Comparison of ENCODE assay signal across 24 cellular contexts in the genomic region with DNA sequence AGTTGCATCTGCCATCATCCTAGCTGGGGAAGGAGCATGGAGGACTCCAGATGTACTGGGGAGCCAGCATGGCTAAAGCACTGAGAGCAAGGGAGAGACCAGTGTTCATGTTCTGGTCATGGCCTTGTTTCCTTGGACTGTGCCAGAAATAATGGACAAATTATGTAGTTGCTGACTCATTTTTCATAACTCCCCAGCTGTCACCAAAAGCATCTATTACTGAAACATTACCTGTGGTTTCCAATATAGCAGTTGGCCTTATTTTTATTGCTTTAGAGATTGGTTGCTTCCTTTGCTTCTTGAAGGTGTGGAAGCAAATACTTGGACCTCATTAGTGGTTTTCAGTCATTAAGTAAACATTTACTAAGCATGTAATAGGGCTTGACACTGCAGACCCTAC. TPM values are rescaled to one million over a fixed set of nuclear protein-coding genes. Genes with fewer than 3 reads are reported as not detected.
A peak's percentile ranks its signal among the peaks of the same experiment; 100 is the strongest.
DNase-seq lines count a peak whose midpoint lies in the region; ATAC-seq and TF ChIP-seq lines count a peak whose summit lies in the region.
"Had no signal": no experiment of that assay in that cellular context is flagged by ENCODE, and none has a peak within 500 bp of the region (broad histone marks: within the 10 kb centered on the region; RNA-seq: fewer than 3 reads in every experiment).

No MANE protein-coding gene starts in this region.

- H2BK5ac ChIP-seq in mesendoderm (ENCODE audit: low read length): no peak overlapping the region

- no peak overlapping the region for H2BK120ac ChIP-seq in mesendoderm (ENCODE audit: low read depth, low read length)

- H4K8ac ChIP-seq in mesendoderm (ENCODE audit: low read depth, low read length): no peak overlapping the region

- H3K27ac ChIP-seq in MM.1S (ENCODE audit: low read length) (peak overlapping the region; percentile 54; the same call in 1 of the 2 replicates), mesendoderm (ENCODE audit: low read depth, low read length) (no peak overlapping the region), left ventricle myocardium inferior (replicated peaks) (no peak overlapping the region)
- H3K27ac ChIP-seq: C4-2B, GM23248, RWPE1 had no signal

- no peaks in the 10 kb centered on the region for H3K9me3 ChIP-seq in MM.1S (replicated peaks; ENCODE audit: insufficient read depth, low read length)
- H3K9me3 ChIP-seq in left ventricle myocardium inferior (replicated peaks): no peaks in the 10 kb centered on the region
- H3K9me3 ChIP-seq: Caco-2 had no signal

- H3K9me2 ChIP-seq in MM.1S (replicated peaks; ENCODE audit: insufficient read depth, low read length): no peaks in the 10 kb centered on the region

- H3K36me3 ChIP-seq in MM.1S (replicated peaks; ENCODE audit: insufficient read depth, low read length): no peaks in the 10 kb centered on the region
- H3K36me3 ChIP-seq in mesendoderm (ENCODE audit: control insufficient read depth, insufficient read depth, low read length): no peaks in the 10 kb centered on the region
- H3K36me3 ChIP-seq in left ventricle myocardium inferior: no peaks in the 10 kb centered on the region

- H3K4me1 ChIP-seq in MM.1S (ENCODE audit: low read length) (peaks cover 15% of the 10 kb centered on the region), mesendoderm (ENCODE audit: control insufficient read depth, low read depth, low read length) (no peaks in the 10 kb centered on the region), left ventricle myocardium inferior (no peaks in the 10 kb centered on the region)
- H3K4me1 ChIP-seq: Caco-2 had no signal

- no peak overlapping the region for H2AK5ac ChIP-seq in mesendoderm (ENCODE audit: low read length)

- no peaks in the 10 kb centered on the region for H4K20me1 ChIP-seq in MM.1S (ENCODE audit: insufficient read depth, low read length)

- no peak overlapping the region for H3K18ac ChIP-seq in mesendoderm (ENCODE audit: low read length)

- H3K79me1 ChIP-seq in mesendoderm (ENCODE audit: low read length): peaks cover 2% of the 10 kb centered on the region

- peak overlapping the region; percentile 27 for H3K4me2 ChIP-seq in MM.1S (ENCODE audit: low read depth, low read length)
- no peak overlapping the region for H3K4me2 ChIP-seq in mesendoderm (ENCODE audit: low read length)

- H3K4ac ChIP-seq in mesendoderm (ENCODE audit: low read depth, low read length): no peak overlapping the region

- TF ChIP-seq CTCF in MM.1S (IDR thresholded peaks at IDR 0.05; ENCODE audit: low read length): no peak
- no peak for TF ChIP-seq CTCF in left ventricle myocardium inferior (IDR thresholded peaks at IDR 0.05; ENCODE audit: borderline replicate concordance)

- ATAC-seq in sciatic nerve (no peak), HG03108 (IDR thresholded peaks at IDR 0.05; ENCODE audit: unreplicated experiment) (no peak)
- ATAC-seq: CD8-positive, alpha-beta T cell; Panc1; T-cell had no signal

- H2AFZ ChIP-seq in MM.1S (ENCODE audit: low read length): no peak overlapping the region
- H2AFZ ChIP-seq: GM23248 had no signal

- peak; percentile 11 for DNase-seq in DMS53 treated with DMSO at 0.1 percent for 48 hours (lab: John Stamatoyannopoulos, UW; ENCODE audit: unreplicated experiment)
- peak; percentile 5 for DNase-seq in DMS79 treated with DMSO at 0.1 percent for 48 hours (lab: John Stamatoyannopoulos, UW)
- peak; percentile 53 for DNase-seq in MM.1S
- DNase-seq in mesendoderm: no peak
- no peak for DNase-seq in sciatic nerve (ENCODE audit: low spot score)
- DNase-seq in left ventricle myocardium inferior: no peak
- DNase-seq: Caco-2; CD8-positive, alpha-beta T cell; GM23248; H7; IMR-90; KG1; NCI-H1092 treated with DMSO at 0.1 percent for 48 hours; NCI-H146; NCI-H1930; NCI-H345; NCI-H524 treated with DMSO at 0.1 percent for 48 hours; NCI-H82; SHP77; T-cell had no signal

- H3K9ac ChIP-seq in MM.1S (ENCODE audit: low read length) (no peak overlapping the region), mesendoderm (ENCODE audit: low read length) (no peak overlapping the region)
- H3K9ac ChIP-seq: GM23248 had no signal

- H3K56ac ChIP-seq in mesendoderm (ENCODE audit: low read length): no peak overlapping the region

- H3K4me3 ChIP-seq in MM.1S (ENCODE audit: low read length): no peak overlapping the region
- no peak overlapping the region for H3K4me3 ChIP-seq in mesendoderm (ENCODE audit: low read length)
- H3K4me3 ChIP-seq in left ventricle myocardium inferior: no peak overlapping the region
- H3K4me3 ChIP-seq: GM23248 had no signal

- H3K27me3 ChIP-seq in MM.1S (replicated peaks; ENCODE audit: insufficient read depth, low read length): no peaks in the 10 kb centered on the region
- H3K27me3 ChIP-seq in mesendoderm (ENCODE audit: insufficient read depth, low read length, poor library complexity): no peaks in the 10 kb centered on the region
- no peaks in the 10 kb centered on the region for H3K27me3 ChIP-seq in left ventricle myocardium inferior (ENCODE audit: low read depth)

- intact Hi-C loops in sciatic nerve (cut with DNase I) (no loop called here), left ventricle myocardium inferior (cut with micrococcal nuclease) (no loop called here)

- H4K5ac ChIP-seq in mesendoderm (ENCODE audit: low read length): no peak overlapping the region

- peak overlapping the region; percentile 45 for H3K23ac ChIP-seq in mesendoderm (ENCODE audit: low read length)

- H3F3A ChIP-seq in MM.1S (ENCODE audit: insufficient read depth, low read length): peaks cover 5% of the 10 kb centered on the region; the same call in 1 of the 2 replicates

- no peak overlapping the region for H2BK15ac ChIP-seq in mesendoderm (replicated peaks; ENCODE audit: low read depth)

- peaks cover 70% of the 10 kb centered on the region for H3K79me2 ChIP-seq in MM.1S (ENCODE audit: low read length)
- no peaks in the 10 kb centered on the region for H3K79me2 ChIP-seq in mesendoderm (ENCODE audit: control insufficient read depth, insufficient read depth, low read length)

RNA-seq across cellular contexts. Expression of gene RALGPS1, which starts 11.3 kb away (rescaled TPM):
- 5.2 TPM for polyA plus RNA-seq in mesendoderm (2013, experiment 1 of 2)
- polyA plus RNA-seq in mesendoderm (2013, experiment 2 of 2): 5.0 TPM
- 15.1 TPM for total RNA-seq in sciatic nerve
- total RNA-seq in left ventricle myocardium inferior: 18.9 TPM

Comparison
In these comparisons a context has a peak if more than half of its experiments do, and no peak if none do; other contexts are left out.
1. DNase-seq: peak in DMS53 treated with DMSO at 0.1 percent for 48 hours (single experiment), DMS79 treated with DMSO at 0.1 percent for 48 hours (single experiment) and MM.1S (single experiment); none in mesendoderm (single experiment), sciatic nerve (single experiment) and left ventricle myocardium inferior (single experiment).